1 cellular context compared by ENCODE assay signal in genomic region chr4:159195400-159195799, GRCh38.
TF ChIP-seq lines count a peak whose summit lies in the region.

No MANE protein-coding gene starts in this region.

TF ChIP-seq in K562, 482 proteins besides CTCF, POLR2A, EP300 and RAD21 (continued from another document and continues in another):
- no peak for TF ChIP-seq DEAF1 (CRISPR knock-in tag; IDR thresholded peaks at IDR 0.05)
- peak; percentile 95 for TF ChIP-seq TAL1 (IDR thresholded peaks at IDR 0.05)
- TF ChIP-seq THRAP3 (IDR thresholded peaks at IDR 0.05; ENCODE audit: borderline replicate concordance): no peak
- TF ChIP-seq FOS (IDR thresholded peaks at IDR 0.05; ENCODE audit: extremely low read depth, insufficient read length): no peak
- TF ChIP-seq ARHGAP35 (IDR thresholded peaks at IDR 0.05; ENCODE audit: partially characterized antibody): no peak
- no peak for TF ChIP-seq ZNF23 (CRISPR knock-in tag; IDR thresholded peaks at IDR 0.05)
- TF ChIP-seq CBX8 (IDR thresholded peaks at IDR 0.05; ENCODE audit: borderline replicate concordance, extremely low read depth, low read depth, low read length, poor library complexity, severe bottlenecking): no peak
- TF ChIP-seq, protein P1, sequence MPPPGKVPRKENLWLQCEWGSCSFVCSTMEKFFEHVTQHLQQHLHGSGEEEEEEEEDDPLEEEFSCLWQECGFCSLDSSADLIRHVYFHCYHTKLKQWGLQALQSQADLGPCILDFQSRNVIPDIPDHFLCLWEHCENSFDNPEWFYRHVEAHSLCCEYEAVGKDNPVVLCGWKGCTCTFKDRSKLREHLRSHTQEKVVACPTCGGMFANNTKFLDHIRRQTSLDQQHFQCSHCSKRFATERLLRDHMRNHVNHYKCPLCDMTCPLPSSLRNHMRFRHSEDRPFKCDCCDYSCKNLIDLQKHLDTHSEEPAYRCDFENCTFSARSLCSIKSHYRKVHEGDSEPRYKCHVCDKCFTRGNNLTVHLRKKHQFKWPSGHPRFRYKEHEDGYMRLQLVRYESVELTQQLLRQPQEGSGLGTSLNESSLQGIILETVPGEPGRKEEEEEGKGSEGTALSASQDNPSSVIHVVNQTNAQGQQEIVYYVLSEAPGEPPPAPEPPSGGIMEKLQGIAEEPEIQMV (tag; conservative IDR thresholded peaks at IDR 0.05; ENCODE audit: low read depth): no peak
- no peak for TF ChIP-seq NCOA6 (IDR thresholded peaks at IDR 0.05)
- TF ChIP-seq PHB2 (IDR thresholded peaks at IDR 0.05; ENCODE audit: low read depth): peak; percentile 80
- TF ChIP-seq FOXO4 (CRISPR knock-in tag; IDR thresholded peaks at IDR 0.05): no peak
- peak; percentile 46; the same call in 1 of the 2 replicates for TF ChIP-seq MAFF (IDR thresholded peaks at IDR 0.05; ENCODE audit: low read length)
- peak in 1 of 2 experiments; percentile 38; a peak in 1 of 4 replicates for TF ChIP-seq FOXA3 (CRISPR knock-in tag; conservative IDR thresholded peaks at IDR 0.05 in 1 of 2, IDR thresholded peaks at IDR 0.05 in 1 of 2)
- TF ChIP-seq ZNF644 (tag; IDR thresholded peaks at IDR 0.05; ENCODE audit: low read depth): no peak
- TF ChIP-seq ATF7 (IDR thresholded peaks at IDR 0.05): no peak
- TF ChIP-seq NR4A1 (CRISPR knock-in tag; IDR thresholded peaks at IDR 0.05): no peak
- TF ChIP-seq NR4A1 (tag; IDR thresholded peaks at IDR 0.05): 0 out of 2 replicates have a peak, but pooled peaks have one; percentile 51
- TF ChIP-seq PHTF2 (CRISPR knock-in tag; IDR thresholded peaks at IDR 0.05): no peak
- TF ChIP-seq SREBF2 (CRISPR knock-in tag; IDR thresholded peaks at IDR 0.05): no peak
- TF ChIP-seq, protein P2, sequence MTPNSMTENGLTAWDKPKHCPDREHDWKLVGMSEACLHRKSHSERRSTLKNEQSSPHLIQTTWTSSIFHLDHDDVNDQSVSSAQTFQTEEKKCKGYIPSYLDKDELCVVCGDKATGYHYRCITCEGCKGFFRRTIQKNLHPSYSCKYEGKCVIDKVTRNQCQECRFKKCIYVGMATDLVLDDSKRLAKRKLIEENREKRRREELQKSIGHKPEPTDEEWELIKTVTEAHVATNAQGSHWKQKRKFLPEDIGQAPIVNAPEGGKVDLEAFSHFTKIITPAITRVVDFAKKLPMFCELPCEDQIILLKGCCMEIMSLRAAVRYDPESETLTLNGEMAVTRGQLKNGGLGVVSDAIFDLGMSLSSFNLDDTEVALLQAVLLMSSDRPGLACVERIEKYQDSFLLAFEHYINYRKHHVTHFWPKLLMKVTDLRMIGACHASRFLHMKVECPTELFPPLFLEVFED (CRISPR knock-in tag; conservative IDR thresholded peaks at IDR 0.05): no peak
- TF ChIP-seq ARID2 (IDR thresholded peaks at IDR 0.05): no peak
- TF ChIP-seq ZNF253 (CRISPR knock-in tag; conservative IDR thresholded peaks at IDR 0.05): no peak
- no peak for TF ChIP-seq MNT (conservative IDR thresholded peaks at IDR 0.05)
- peak; percentile 91 for TF ChIP-seq MTA2 (IDR thresholded peaks at IDR 0.05; ENCODE audit: low read depth)
- no peak for TF ChIP-seq RERE (CRISPR knock-in tag; IDR thresholded peaks at IDR 0.05; ENCODE audit: borderline replicate concordance)
- TF ChIP-seq ZNF79 (CRISPR knock-in tag; IDR thresholded peaks at IDR 0.05; ENCODE audit: low read depth): no peak
- TF ChIP-seq NCOA1 (IDR thresholded peaks at IDR 0.05; ENCODE audit: low read depth): peak; percentile 43; the same call in 1 of the 2 replicates
- TF ChIP-seq, protein P3, sequence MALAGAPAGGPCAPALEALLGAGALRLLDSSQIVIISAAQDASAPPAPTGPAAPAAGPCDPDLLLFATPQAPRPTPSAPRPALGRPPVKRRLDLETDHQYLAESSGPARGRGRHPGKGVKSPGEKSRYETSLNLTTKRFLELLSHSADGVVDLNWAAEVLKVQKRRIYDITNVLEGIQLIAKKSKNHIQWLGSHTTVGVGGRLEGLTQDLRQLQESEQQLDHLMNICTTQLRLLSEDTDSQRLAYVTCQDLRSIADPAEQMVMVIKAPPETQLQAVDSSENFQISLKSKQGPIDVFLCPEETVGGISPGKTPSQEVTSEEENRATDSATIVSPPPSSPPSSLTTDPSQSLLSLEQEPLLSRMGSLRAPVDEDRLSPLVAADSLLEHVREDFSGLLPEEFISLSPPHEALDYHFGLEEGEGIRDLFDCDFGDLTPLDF (CRISPR knock-in tag; IDR thresholded peaks at IDR 0.05): no peak
- no peak for TF ChIP-seq ZNF551 (CRISPR knock-in tag; IDR thresholded peaks at IDR 0.05)
- no peak for TF ChIP-seq NFRKB (IDR thresholded peaks at IDR 0.05; ENCODE audit: low read depth)
- TF ChIP-seq BRD4 (IDR thresholded peaks at IDR 0.05): no peak
- no peak for TF ChIP-seq ZNF224 (CRISPR knock-in tag; IDR thresholded peaks at IDR 0.05)
- TF ChIP-seq TEAD4 (IDR thresholded peaks at IDR 0.05; ENCODE audit: low read length): peak; percentile 98
- no peak for TF ChIP-seq TEAD4 (CRISPR knock-in tag; IDR thresholded peaks at IDR 0.05; ENCODE audit: borderline replicate concordance)
- TF ChIP-seq ERF (CRISPR knock-in tag; IDR thresholded peaks at IDR 0.05): no peak
- peak; percentile 92 for TF ChIP-seq KLF16 (IDR thresholded peaks at IDR 0.05)
- TF ChIP-seq, protein P4, sequence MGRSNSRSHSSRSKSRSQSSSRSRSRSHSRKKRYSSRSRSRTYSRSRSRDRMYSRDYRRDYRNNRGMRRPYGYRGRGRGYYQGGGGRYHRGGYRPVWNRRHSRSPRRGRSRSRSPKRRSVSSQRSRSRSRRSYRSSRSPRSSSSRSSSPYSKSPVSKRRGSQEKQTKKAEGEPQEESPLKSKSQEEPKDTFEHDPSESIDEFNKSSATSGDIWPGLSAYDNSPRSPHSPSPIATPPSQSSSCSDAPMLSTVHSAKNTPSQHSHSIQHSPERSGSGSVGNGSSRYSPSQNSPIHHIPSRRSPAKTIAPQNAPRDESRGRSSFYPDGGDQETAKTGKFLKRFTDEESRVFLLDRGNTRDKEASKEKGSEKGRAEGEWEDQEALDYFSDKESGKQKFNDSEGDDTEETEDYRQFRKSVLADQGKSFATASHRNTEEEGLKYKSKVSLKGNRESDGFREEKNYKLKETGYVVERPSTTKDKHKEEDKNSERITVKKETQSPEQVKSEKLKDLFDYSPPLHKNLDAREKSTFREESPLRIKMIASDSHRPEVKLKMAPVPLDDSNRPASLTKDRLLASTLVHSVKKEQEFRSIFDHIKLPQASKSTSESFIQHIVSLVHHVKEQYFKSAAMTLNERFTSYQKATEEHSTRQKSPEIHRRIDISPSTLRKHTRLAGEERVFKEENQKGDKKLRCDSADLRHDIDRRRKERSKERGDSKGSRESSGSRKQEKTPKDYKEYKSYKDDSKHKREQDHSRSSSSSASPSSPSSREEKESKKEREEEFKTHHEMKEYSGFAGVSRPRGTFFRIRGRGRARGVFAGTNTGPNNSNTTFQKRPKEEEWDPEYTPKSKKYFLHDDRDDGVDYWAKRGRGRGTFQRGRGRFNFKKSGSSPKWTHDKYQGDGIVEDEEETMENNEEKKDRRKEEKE (IDR thresholded peaks at IDR 0.05; ENCODE audit: borderline replicate concordance in 1 of 2, control insufficient read depth in 1 of 2, low read depth in 2 of 2, low read length in 1 of 2): no peak
- no peak for TF ChIP-seq NUFIP1 (IDR thresholded peaks at IDR 0.05; ENCODE audit: partially characterized antibody)
- TF ChIP-seq ZC3H8 (IDR thresholded peaks at IDR 0.05): no peak
- TF ChIP-seq ZNF444 (CRISPR knock-in tag; IDR thresholded peaks at IDR 0.05): no peak
- no peak for TF ChIP-seq SRSF9 (IDR thresholded peaks at IDR 0.05; ENCODE audit: borderline replicate concordance, low read depth, low read length)
- TF ChIP-seq ZNF512 (tag; IDR thresholded peaks at IDR 0.05): no peak
- TF ChIP-seq MIER1 (IDR thresholded peaks at IDR 0.05; ENCODE audit: low read depth): no peak
- peak in 1 of 2 experiments; percentile 54; a peak in 1 of 4 replicates for TF ChIP-seq ARNT (IDR thresholded peaks at IDR 0.05)
- TF ChIP-seq, protein P5, sequence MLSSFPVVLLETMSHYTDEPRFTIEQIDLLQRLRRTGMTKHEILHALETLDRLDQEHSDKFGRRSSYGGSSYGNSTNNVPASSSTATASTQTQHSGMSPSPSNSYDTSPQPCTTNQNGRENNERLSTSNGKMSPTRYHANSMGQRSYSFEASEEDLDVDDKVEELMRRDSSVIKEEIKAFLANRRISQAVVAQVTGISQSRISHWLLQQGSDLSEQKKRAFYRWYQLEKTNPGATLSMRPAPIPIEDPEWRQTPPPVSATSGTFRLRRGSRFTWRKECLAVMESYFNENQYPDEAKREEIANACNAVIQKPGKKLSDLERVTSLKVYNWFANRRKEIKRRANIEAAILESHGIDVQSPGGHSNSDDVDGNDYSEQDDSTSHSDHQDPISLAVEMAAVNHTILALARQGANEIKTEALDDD (IDR thresholded peaks at IDR 0.05): peak; percentile 73
